12 cellular contexts compared by ENCODE assay signal in genomic region chr17:41885733-41886132, GRCh38. TPM values are rescaled to one million over a fixed set of nuclear protein-coding genes. Genes with fewer than 3 reads are reported as not detected.
A peak's percentile ranks its signal among the peaks of the same experiment; 100 is the strongest.
DNase-seq lines count a peak whose midpoint lies in the region; ATAC-seq and TF ChIP-seq lines count a peak whose summit lies in the region.
"Had no signal": no experiment of that assay in that cellular context is flagged by ENCODE, and none has a peak within 500 bp of the region (broad histone marks: within the 10 kb centered on the region; RNA-seq: fewer than 3 reads in every experiment).

No MANE protein-coding gene starts in this region.

- H3K27ac Mint-ChIP-seq in MCF 10A (ENCODE audit: low read depth, unreplicated experiment) (no peak overlapping the region), type B pancreatic cell (peak overlapping the region; percentile 61), T-cell (no peak overlapping the region)
- H3K27ac Mint-ChIP-seq: activated CD4-positive, alpha-beta T cell treated with anti-CD3 and anti-CD28 coated beads, Interleukin-2, amount 10 ng/mL, durations not matched to agents 7 days and 5 days had no signal

- intact Hi-C loops in MCF 10A (cut with micrococcal nuclease), result loop anchor here (2.0 kb wide), 1 partner anchor 147 kb away; no protein-coding TSS in a partner anchor
- intact Hi-C loops in breast epithelium (cut with DNase I; ENCODE audit: low total_unique reads), result no loop called here
- intact Hi-C loops in PC-3 (cut with micrococcal nuclease), result no loop called here
- intact Hi-C loops in esophagus muscularis mucosa (cut with DNase I), result loop anchor here (5.0 kb wide), 1 partner anchor 148 kb away; no protein-coding TSS in a partner anchor

- no peak overlapping the region for H3K4me3 Mint-ChIP-seq in MCF 10A (ENCODE audit: unreplicated experiment)
- H3K4me3 Mint-ChIP-seq in type B pancreatic cell, result no peak overlapping the region
- H3K4me3 Mint-ChIP-seq in T-cell, result no peak overlapping the region
- H3K4me3 Mint-ChIP-seq: activated CD4-positive, alpha-beta T cell treated with anti-CD3 and anti-CD28 coated beads, Interleukin-2, amount 10 ng/mL, durations not matched to agents 7 days and 5 days had no signal

- no peaks in the 10 kb centered on the region for H3K27me3 ChIP-seq in breast epithelium
- no peaks in the 10 kb centered on the region for H3K27me3 ChIP-seq in PC-3 (ENCODE audit: low read length)
- H3K27me3 ChIP-seq in esophagus muscularis mucosa, result no peaks in the 10 kb centered on the region

- H3K79me2 ChIP-seq in PC-3 (ENCODE audit: low read length), result no peaks in the 10 kb centered on the region

- H3K4me1 ChIP-seq in breast epithelium (no peaks in the 10 kb centered on the region), PC-3 (ENCODE audit: insufficient read depth, low read length) (no peaks in the 10 kb centered on the region), esophagus muscularis mucosa (no peaks in the 10 kb centered on the region)

- no peak overlapping the region for H3K4me2 ChIP-seq in PC-3 (ENCODE audit: low read length)

- H3K27me3 Mint-ChIP-seq in MCF 10A (ENCODE audit: insufficient read depth, unreplicated experiment), result no peaks in the 10 kb centered on the region
- H3K27me3 Mint-ChIP-seq in type B pancreatic cell, result no peaks in the 10 kb centered on the region
- H3K27me3 Mint-ChIP-seq in T-cell, result no peaks in the 10 kb centered on the region
- H3K27me3 Mint-ChIP-seq: activated CD4-positive, alpha-beta T cell treated with anti-CD3 and anti-CD28 coated beads, Interleukin-2, amount 10 ng/mL, durations not matched to agents 7 days and 5 days had no signal

- CTCF ChIA-PET in MCF 10A (lab: Yijun Ruan, JAX) (interaction anchor here (1.4 to 1.5 kb wide), 2 partner anchors 29 to 148 kb away, joined by 3 to 5 read pairs; no protein-coding TSS in a partner anchor), PC-3 (lab: Charles Lee) (no interaction called here), T-cell (lab: Charles Lee) (no interaction called here)

- H3K4me1 Mint-ChIP-seq in MCF 10A (ENCODE audit: insufficient read depth, unreplicated experiment), result no peaks in the 10 kb centered on the region
- H3K4me1 Mint-ChIP-seq in type B pancreatic cell (ENCODE audit: unreplicated experiment), result no peaks in the 10 kb centered on the region
- H3K4me1 Mint-ChIP-seq in T-cell, result no peaks in the 10 kb centered on the region

- BruUV-seq in MCF 10A (replicated peaks; lab: Mats Ljungman, UMichigan) (no TSS peak), PC-3 (replicated peaks; lab: Mats Ljungman, UMichigan) (no TSS peak)

- no peak overlapping the region for H3K4me3 ChIP-seq in breast epithelium
- H3K4me3 ChIP-seq in PC-3 (ENCODE audit: low read length), result no peak overlapping the region
- no peak overlapping the region for H3K4me3 ChIP-seq in esophagus muscularis mucosa

- DNase-seq in MCF 10A (ENCODE audit: unreplicated experiment), result no peak
- DNase-seq in breast epithelium (ENCODE audit: low spot score in 2 of 2), result no peak
- no peak for DNase-seq in PC-3
- no peak for DNase-seq in esophagus muscularis mucosa (ENCODE audit: extremely low spot score)
- no peak for DNase-seq in type B pancreatic cell (ENCODE audit: extremely low spot score, unreplicated experiment)
- no peak for DNase-seq in SW480 (ENCODE audit: low spot score)
- no peak for DNase-seq in T-cell
- DNase-seq: activated CD4-positive, alpha-beta T cell treated with anti-CD3 and anti-CD28 coated beads, Interleukin-2, amount 10 ng/mL, durations not matched to agents 7 days and 5 days; C1 segment of cervical spinal cord; foreskin melanocyte had no signal

- H3K9me3 ChIP-seq in breast epithelium, result no peaks in the 10 kb centered on the region
- H3K9me3 ChIP-seq in PC-3 (ENCODE audit: low read length), result no peaks in the 10 kb centered on the region
- no peaks in the 10 kb centered on the region for H3K9me3 ChIP-seq in esophagus muscularis mucosa

- peaks cover 97% of the 10 kb centered on the region for H3K36me3 Mint-ChIP-seq in MCF 10A (ENCODE audit: insufficient read depth, unreplicated experiment)
- H3K36me3 Mint-ChIP-seq in type B pancreatic cell, result peaks cover 27% of the 10 kb centered on the region
- H3K36me3 Mint-ChIP-seq in T-cell, result peaks cover 49% of the 10 kb centered on the region

- TF ChIP-seq CTCF in MCF 10A (IDR thresholded peaks at IDR 0.05; ENCODE audit: unreplicated experiment) (peak; percentile 25), breast epithelium (IDR thresholded peaks at IDR 0.05) (no peak), PC-3 (conservative IDR thresholded peaks at IDR 0.05; ENCODE audit: low read depth, low read length) (peak; percentile 48), esophagus muscularis mucosa (IDR thresholded peaks at IDR 0.05) (peak in 2 of 3 experiments; percentile 6 to 23), type B pancreatic cell (conservative IDR thresholded peaks at IDR 0.05) (peak; percentile 63)

- TF ChIP-seq POLR2A in breast epithelium (IDR thresholded peaks at IDR 0.05), result no peak
- TF ChIP-seq POLR2A in esophagus muscularis mucosa (IDR thresholded peaks at IDR 0.05; ENCODE audit: low read depth), result no peak

- H3K27ac ChIP-seq in breast epithelium (no peak overlapping the region), PC-3 (ENCODE audit: low read length) (no peak overlapping the region), esophagus muscularis mucosa (replicated peaks in 1 of 4) (no peak overlapping the region)

- 72% methylated on average over 6 of the region's 6 CpGs for WGBS in esophagus muscularis mucosa

- ATAC-seq in PC-3 (no peak), HG02840 (IDR thresholded peaks at IDR 0.05; ENCODE audit: low FRiP score, unreplicated experiment) (no peak), T-cell (replicated peaks in 1 of 4) (no peak)
- ATAC-seq: Panc1 had no signal

- H2AFZ ChIP-seq in PC-3 (ENCODE audit: low read length), result no peak overlapping the region

- no peaks in the 10 kb centered on the region for H3K36me3 ChIP-seq in breast epithelium
- peaks cover 37% of the 10 kb centered on the region for H3K36me3 ChIP-seq in PC-3 (ENCODE audit: low read depth, low read length)
- peaks cover 75 to 99% (median 91%) of the 10 kb centered on the region in 4 donors for H3K36me3 ChIP-seq in esophagus muscularis mucosa

- H3K9me2 ChIP-seq in PC-3 (replicated peaks; ENCODE audit: low read length), result no peaks in the 10 kb centered on the region

- H3K9me3 Mint-ChIP-seq in MCF 10A (ENCODE audit: unreplicated experiment) (no peaks in the 10 kb centered on the region), type B pancreatic cell (no peaks in the 10 kb centered on the region), T-cell (no peaks in the 10 kb centered on the region)
- H3K9me3 Mint-ChIP-seq: activated CD4-positive, alpha-beta T cell treated with anti-CD3 and anti-CD28 coated beads, Interleukin-2, amount 10 ng/mL, durations not matched to agents 7 days and 5 days had no signal

- H3F3A ChIP-seq in PC-3 (ENCODE audit: low read length, unreplicated experiment), result no peaks in the 10 kb centered on the region

- H3K9ac ChIP-seq in PC-3 (ENCODE audit: low read length), result no peak overlapping the region

- H4K20me1 ChIP-seq in PC-3 (ENCODE audit: low read length), result no peaks in the 10 kb centered on the region

- POLR2A ChIA-PET in MCF 10A (lab: Yijun Ruan, JAX) (no interaction called here), PC-3 (lab: Charles Lee; ENCODE audit: unreplicated experiment) (no interaction called here), T-cell (lab: Charles Lee) (no interaction called here)

- no peak for TF ChIP-seq EP300 in esophagus muscularis mucosa (IDR thresholded peaks at IDR 0.05)

RNA-seq across cellular contexts. Expression of gene KLHL11, which starts 20.5 kb away (rescaled TPM):
- total RNA-seq in MCF 10A (2022), result 19.1 and 22.3 TPM in 2 replicates
- total RNA-seq in breast epithelium, result 10 to 100 TPM; 22.6 to 35.7 (median 25.1) TPM
- 16.5 and 19.9 TPM in 2 replicates for total RNA-seq in PC-3 (2014; rRNA removed)
- total RNA-seq in esophagus muscularis mucosa, result 10 to 100 TPM; 12.4 to 24.2 (median 17.2) TPM
- 20.5 and 20.6 TPM in 2 replicates for total RNA-seq in type B pancreatic cell (ENCODE audit: low replicate concordance)
- 10 to 100 TPM; 17.1 to 28.2 (median 18.6) TPM for total RNA-seq in T-cell

RNA-seq across cellular contexts. Expression of gene ACLY, which starts 33.0 kb away (rescaled TPM):
- total RNA-seq in MCF 10A (2022) (67.7 and 67.9 TPM in 2 replicates), breast epithelium (10 to 100 TPM; 50.1 to 84.2 (median 66.3) TPM), PC-3 (2014; rRNA removed) (110 and 114 TPM in 2 replicates), esophagus muscularis mucosa (10 to 100 TPM; 52.3 to 87.7 (median 71.3) TPM), type B pancreatic cell (ENCODE audit: low replicate concordance) (160 and 161 TPM in 2 replicates), T-cell (100 to 1,000 TPM in 1 of 5 donors, 10 to 100 TPM in 4; 69.1 to 101 (median 96.3) TPM)

RNA-seq across cellular contexts. Expression of gene ODAD4, which starts 44.7 kb away (rescaled TPM):
- 0.96 and 1.3 TPM in 2 replicates for total RNA-seq in MCF 10A (2022)
- 1 to 10 TPM in 2 of 3 donors, under 1 TPM in 1; 0.48 to 3.2 (median 1.6) TPM for total RNA-seq in breast epithelium
- total RNA-seq in PC-3 (2014; rRNA removed), result 0.15 and 0.98 TPM in 2 replicates
- total RNA-seq in esophagus muscularis mucosa, result 1 to 10 TPM in 2 of 4 donors, under 1 TPM in 2; 0.33 to 1.7 (median 1.1) TPM
- 1.9 and 4.5 TPM in 2 replicates for total RNA-seq in type B pancreatic cell (ENCODE audit: low replicate concordance)
- 1 to 10 TPM in 1 of 5 donors, under 1 TPM in 3, not detected in 1; 0.22 to 2.0 (median 0.39) TPM for total RNA-seq in T-cell

RNA-seq across cellular contexts. Expression of gene KLHL10, which starts 48.1 kb away (rescaled TPM):
- total RNA-seq in MCF 10A (2022) (not detected in 2 replicates), breast epithelium (under 1 TPM in 2 of 3 donors, not detected in 1; 0.80 to 0.88 TPM), PC-3 (2014; rRNA removed) (not detected in 2 replicates), esophagus muscularis mucosa (1 to 10 TPM; 1.7 to 3.0 (median 2.7) TPM), type B pancreatic cell (ENCODE audit: low replicate concordance) (0.24 TPM in 1 of 2 replicates, not detected in the other), T-cell (not detected)
- total RNA-seq: activated CD4-positive, alpha-beta T cell treated with anti-CD3 and anti-CD28 coated beads, Interleukin-2, amount 10 ng/mL, durations not matched to agents 7 days and 5 days had no signal

RNA-seq across cellular contexts. Expression of gene NT5C3B, which starts 49.7 kb away (rescaled TPM):
- 59.8 and 65.1 TPM in 2 replicates for total RNA-seq in MCF 10A (2022)
- 10 to 100 TPM; 50.2 to 83.9 (median 60.6) TPM for total RNA-seq in breast epithelium
- 78.8 and 79.2 TPM in 2 replicates for total RNA-seq in PC-3 (2014; rRNA removed)
- 10 to 100 TPM; 64.8 to 95.6 (median 70.1) TPM for total RNA-seq in esophagus muscularis mucosa
- total RNA-seq in type B pancreatic cell (ENCODE audit: low replicate concordance), result 46.0 and 74.8 TPM in 2 replicates
- 10 to 100 TPM; 25.4 to 43.0 (median 33.4) TPM for total RNA-seq in T-cell

Comparison
In these comparisons a context has a peak if more than half of its experiments do, and no peak if none do; other contexts are left out.
1. CTCF ChIP-seq: peak in MCF 10A (single experiment), PC-3 (single experiment), esophagus muscularis mucosa (2 of 3) and type B pancreatic cell (single experiment); none in breast epithelium (0 of 3).
2. intact Hi-C loops: an anchor here in MCF 10A (2.0 kb wide) and esophagus muscularis mucosa (5.0 kb wide); none called in breast epithelium and PC-3.